In the genomic region with DNA sequence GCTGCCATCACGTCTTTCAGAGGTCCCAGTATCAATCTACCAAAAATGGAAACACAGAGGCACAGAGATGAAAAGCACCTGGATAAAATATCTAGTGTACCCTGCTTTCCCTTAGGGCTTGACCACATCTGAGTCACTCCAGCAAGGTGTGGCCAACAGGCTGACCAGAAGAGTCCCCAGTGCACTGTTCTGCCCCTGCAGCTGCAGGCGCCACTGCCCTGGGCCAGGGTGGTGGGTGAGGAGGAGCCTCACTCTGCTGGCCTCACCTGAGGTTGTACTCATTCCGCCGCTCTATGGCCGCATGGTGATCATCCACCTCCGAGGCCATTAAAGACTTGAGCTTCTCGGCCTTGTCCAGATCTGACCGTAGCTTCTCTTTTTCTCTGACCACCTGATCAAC, we compare ENCODE assay signal across 29 cellular contexts.
DNase-seq lines count a peak whose midpoint lies in the region; ATAC-seq, FAIRE-seq and TF ChIP-seq lines count a peak whose summit lies in the region.
"Had no signal": no experiment of that assay in that cellular context is flagged by ENCODE, and none has a peak within 500 bp of the region (broad histone marks: within the 10 kb centered on the region; RNA-seq: fewer than 3 reads in every experiment).

No MANE protein-coding gene starts in this region.

- ATAC-seq in activated CD4-positive, alpha-beta T cell treated with anti-CD3 and anti-CD28 coated beads for 36 hours, result no peak
- peak in 3 of 4 donors; percentile 18 to 34 (median 24) for ATAC-seq in pancreas
- no peak for ATAC-seq in HG03039 (IDR thresholded peaks at IDR 0.05; ENCODE audit: unreplicated experiment)
- ATAC-seq: left ventricle myocardium superior; naive thymus-derived CD8-positive, alpha-beta T cell; Panc1; right cardiac atrium; T-cell had no signal

- H3K36me3 Mint-ChIP-seq in activated CD4-positive, alpha-beta T cell treated with anti-CD3 and anti-CD28 coated beads for 36 hours (ENCODE audit: low read depth), result peaks cover 60% of the 10 kb centered on the region

- intact Hi-C loops in activated CD4-positive, alpha-beta T cell treated with anti-CD3 and anti-CD28 coated beads for 36 hours (cut with DNase I, micrococcal nuclease), result loop anchor here in 1 of 2 experiments (10.0 kb wide), 1 partner anchor 446 kb away; no protein-coding TSS in a partner anchor
- intact Hi-C loops in pancreas (cut with DNase I), result loop anchor here in 1 of 3 donors (10.0 kb wide), 3 partner anchors 156 to 456 kb away; a partner anchor contains a TSS

- H3K9me3 ChIP-seq in pancreas (no peaks in the 10 kb centered on the region), small intestine (ENCODE audit: control insufficient read depth, low read depth) (no peaks in the 10 kb centered on the region)
- H3K9me3 ChIP-seq: spleen had no signal

- H3K27ac Mint-ChIP-seq in activated CD4-positive, alpha-beta T cell treated with anti-CD3 and anti-CD28 coated beads for 36 hours, result peak overlapping the region; percentile 10
- H3K27ac Mint-ChIP-seq: activated CD4-positive, alpha-beta memory T cell treated with anti-CD3 and anti-CD28 coated beads, Interleukin-2, amount 10 ng/mL, durations not matched to agents 7 days and 5 days; activated naive CD8-positive, alpha-beta T cell; T-cell had no signal

- peak overlapping the region; percentile 72 for H3K27ac ChIP-seq in caudate nucleus (ENCODE audit: low read depth, low read length)
- H3K27ac ChIP-seq in pancreas, result peak overlapping the region; percentile 44 to 86 (median 64)
- H3K27ac ChIP-seq in small intestine (ENCODE audit: low read depth in 1 of 2, low read length in 1 of 2), result no peak overlapping the region
- H3K27ac ChIP-seq: KMS-11 had no signal

- H3K4me1 ChIP-seq in pancreas (peaks cover 29 to 62% (median 47%) of the 10 kb centered on the region in 3 donors), small intestine (ENCODE audit: control insufficient read depth in 2 of 2, insufficient read depth in 1 of 2, low read depth in 1 of 2, low read length in 1 of 2) (no peaks in the 10 kb centered on the region)

- 85 to 90% methylated on average over 8 of the region's 8 CpGs for WGBS in pancreas, 2 donors
- WGBS in small intestine, 3 donors, result 93 to 95% (median 95%) methylated on average over 8 of the region's 8 CpGs

- peaks cover 23% of the 10 kb centered on the region for H3K4me1 Mint-ChIP-seq in activated CD4-positive, alpha-beta T cell treated with anti-CD3 and anti-CD28 coated beads for 36 hours

- H3K36me3 ChIP-seq in pancreas (no peaks in the 10 kb centered on the region), small intestine (ENCODE audit: control insufficient read depth in 2 of 2, insufficient read depth in 2 of 2, low read length in 2 of 2) (peaks cover 9 to 13% of the 10 kb centered on the region in 2 donors)

- CTCF ChIA-PET in activated CD4-positive, alpha-beta T cell treated with anti-CD3 and anti-CD28 coated beads for 36 hours (lab: Charles Lee), result interaction anchor here (0.7 to 9.7 kb wide), 7 partner anchors 7 to 823 kb away, joined by 3 to 168 read pairs (median 3); no protein-coding TSS in a partner anchor

- H3K9me3 Mint-ChIP-seq in activated CD4-positive, alpha-beta T cell treated with anti-CD3 and anti-CD28 coated beads for 36 hours (ENCODE audit: low read depth), result no peaks in the 10 kb centered on the region
- H3K9me3 Mint-ChIP-seq: activated CD4-positive, alpha-beta memory T cell treated with anti-CD3 and anti-CD28 coated beads, Interleukin-2, amount 10 ng/mL, durations not matched to agents 7 days and 5 days; CD4-positive, CD25-positive, alpha-beta regulatory T cell; central memory CD8-positive, alpha-beta T cell; naive thymus-derived CD8-positive, alpha-beta T cell; T-cell had no signal

- H3K4me3 ChIP-seq in pancreas, result no peak overlapping the region
- H3K4me3 ChIP-seq in small intestine (ENCODE audit: low read depth in 1 of 2, low read length in 2 of 2), result no peak overlapping the region
- H3K4me3 ChIP-seq: spleen had no signal

- no peak overlapping the region for H3K4me3 Mint-ChIP-seq in activated CD4-positive, alpha-beta T cell treated with anti-CD3 and anti-CD28 coated beads for 36 hours
- H3K4me3 Mint-ChIP-seq: activated CD4-positive, alpha-beta memory T cell treated with anti-CD3 and anti-CD28 coated beads, Interleukin-2, amount 10 ng/mL, durations not matched to agents 7 days and 5 days; activated naive CD8-positive, alpha-beta T cell; CD4-positive, CD25-positive, alpha-beta regulatory T cell; central memory CD8-positive, alpha-beta T cell; naive thymus-derived CD8-positive, alpha-beta T cell; T-cell had no signal

- FAIRE-seq in pancreas (lab: Jason Lieb, UNC) (no peak), small intestine (lab: Jason Lieb, UNC) (no peak)
- FAIRE-seq: D721Med, endothelial cell of umbilical vein, GM18507 had no signal

- no peak for DNase-seq in activated CD4-positive, alpha-beta T cell treated with anti-CD3 and anti-CD28 coated beads for 36 hours
- DNase-seq in activated CD4-positive, alpha-beta T cell treated with anti-CD3 and anti-CD28 coated beads, Interleukin-2, amount 50 U/mL, for 4 hours, result no peak
- no peak for DNase-seq in caudate nucleus (lab: John Stamatoyannopoulos, UW)
- peak in 3 of 6 donors; percentile 22 to 56 (median 32) for DNase-seq in pancreas
- no peak for DNase-seq in mesenteric fat pad (ENCODE audit: low spot score)
- no peak for DNase-seq in small intestine
- DNase-seq in globus pallidus (ENCODE audit: low spot score), result no peak
- DNase-seq: 8988T; activated CD4-positive, alpha-beta memory T cell treated with anti-CD3 and anti-CD28 coated beads, Interleukin-2, amount 10 ng/mL, durations not matched to agents 7 days and 5 days; activated effector memory CD4-positive, alpha-beta T cell treated with Interleukin-2 at 50 U/mL for 16 hours; CD4-positive, CD25-positive, alpha-beta regulatory T cell; islet precursor cell; left ventricle myocardium superior; naive thymus-derived CD8-positive, alpha-beta T cell; NCI-H1436; NK-92 treated with Interleukin-12 subunit alpha and Interleukin-12 subunit beta, amount 100 ng/mL, for 24 hours; right cardiac atrium; spleen; stimulated activated CD4-positive, alpha-beta T cell treated with anti-CD3 and anti-CD28 coated beads, Interleukin-2, amount 100 ng/mL, for 48 hours; substantia nigra; T-cell had no signal

- POLR2A ChIA-PET in activated CD4-positive, alpha-beta T cell treated with anti-CD3 and anti-CD28 coated beads for 36 hours (lab: Charles Lee), result no interaction called here

- no peaks in the 10 kb centered on the region for H3K27me3 ChIP-seq in pancreas
- no peaks in the 10 kb centered on the region for H3K27me3 ChIP-seq in small intestine (ENCODE audit: control insufficient read depth in 2 of 2, insufficient read depth in 2 of 2, low read length in 2 of 2)
- H3K27me3 ChIP-seq: spleen had no signal

- no peak for TF ChIP-seq CTCF in pancreas (IDR thresholded peaks at IDR 0.05)

- no peaks in the 10 kb centered on the region for H3K27me3 Mint-ChIP-seq in activated CD4-positive, alpha-beta T cell treated with anti-CD3 and anti-CD28 coated beads for 36 hours
- H3K27me3 Mint-ChIP-seq: activated CD4-positive, alpha-beta memory T cell treated with anti-CD3 and anti-CD28 coated beads, Interleukin-2, amount 10 ng/mL, durations not matched to agents 7 days and 5 days; activated naive CD8-positive, alpha-beta T cell; CD4-positive, CD25-positive, alpha-beta regulatory T cell; central memory CD8-positive, alpha-beta T cell; naive thymus-derived CD8-positive, alpha-beta T cell; T-cell had no signal

Comparison
In these comparisons a context has a peak if more than half of its experiments do, and no peak if none do; other contexts are left out.
1. ATAC-seq: peak in pancreas (3 of 4); none in activated CD4-positive, alpha-beta T cell treated with anti-CD3 and anti-CD28 coated beads for 36 hours (single experiment) and HG03039 (single experiment).
2. H3K27ac ChIP-seq: peak in caudate nucleus (single experiment) and pancreas (4 of 4); none in small intestine (0 of 2).